ENCODE assay signal across 17 cellular contexts in genomic region chr1:197659175-197659574, GRCh38.
DNase-seq lines count a peak whose midpoint lies in the region; ATAC-seq, FAIRE-seq and TF ChIP-seq lines count a peak whose summit lies in the region.
"Had no signal": no experiment of that assay in that cellular context is flagged by ENCODE, and none has a peak within 500 bp of the region (broad histone marks: within the 10 kb centered on the region; RNA-seq: fewer than 3 reads in every experiment).

No MANE protein-coding gene starts in this region.

- FAIRE-seq in kidney (lab: Jason Lieb, UNC) = peak; percentile 45

- H3K4me1 ChIP-seq in OCI-LY3 (ENCODE audit: low read length) = peaks cover 8% of the 10 kb centered on the region
- no peaks in the 10 kb centered on the region for H3K4me1 ChIP-seq in kidney (ENCODE audit: control insufficient read depth in 1 of 2, insufficient read depth in 1 of 2, low read depth in 1 of 2, low read length in 2 of 2)
- H3K4me1 ChIP-seq in CD8-positive, alpha-beta T cell (ENCODE audit: insufficient read depth, low read length) = peaks cover 8% of the 10 kb centered on the region
- H3K4me1 ChIP-seq: SJCRH30 had no signal

- no peaks in the 10 kb centered on the region for H3K27me3 Mint-ChIP-seq in CD8-positive, alpha-beta T cell (ENCODE audit: low read depth)

- no peak overlapping the region for H3K4me3 Mint-ChIP-seq in CD8-positive, alpha-beta T cell
- H3K4me3 Mint-ChIP-seq: endodermal cell, nephron progenitor cell had no signal

- no peaks in the 10 kb centered on the region for H3K27me3 ChIP-seq in OCI-LY3 (ENCODE audit: low read depth, low read length)
- no peaks in the 10 kb centered on the region for H3K27me3 ChIP-seq in CD8-positive, alpha-beta T cell (ENCODE audit: insufficient read depth, low read length)
- H3K27me3 ChIP-seq: SJCRH30 had no signal

- H3K79me2 ChIP-seq in OCI-LY3 (ENCODE audit: low read length) = no peaks in the 10 kb centered on the region

- H3K4me3 ChIP-seq in OCI-LY3 (ENCODE audit: low read length) = no peak overlapping the region
- H3K4me3 ChIP-seq in kidney (ENCODE audit: low read length in 2 of 2) = peak overlapping the region in 1 of 2 donors; percentile 16
- no peak overlapping the region for H3K4me3 ChIP-seq in CD8-positive, alpha-beta T cell (ENCODE audit: low read depth, low read length)
- H3K4me3 ChIP-seq: GM23248, SJCRH30 had no signal

- peaks cover 14% of the 10 kb centered on the region for H4K20me1 ChIP-seq in OCI-LY3 (ENCODE audit: insufficient read depth, low read length)

- peaks cover 19% of the 10 kb centered on the region for H3K4me1 Mint-ChIP-seq in CD8-positive, alpha-beta T cell (ENCODE audit: low read depth)

- peak; percentile 43 for DNase-seq in ACHN
- DNase-seq in kidney = no peak
- DNase-seq in CD8-positive, alpha-beta T cell = no peak
- DNase-seq in NCI-H524 treated with DMSO at 0.1 percent for 48 hours (lab: John Stamatoyannopoulos, UW) = no peak
- DNase-seq: endodermal cell, GDM1, GM23248, mesendoderm, NCI-H1048, NCI-H526 treated with DMSO at 0.1 percent for 48 hours, nephron progenitor cell, SJCRH30, T-helper 9 cell had no signal

- no peak overlapping the region for H2AFZ ChIP-seq in OCI-LY3 (ENCODE audit: low read depth, low read length)
- H2AFZ ChIP-seq: GM23248 had no signal

- H3K27ac ChIP-seq in OCI-LY3 (ENCODE audit: low read length) = no peak overlapping the region
- H3K27ac ChIP-seq in kidney (ENCODE audit: low read depth in 2 of 2, low read length in 2 of 2) = no peak overlapping the region
- H3K27ac ChIP-seq in CD8-positive, alpha-beta T cell (ENCODE audit: low read depth, low read length) = no peak overlapping the region
- H3K27ac ChIP-seq: GM23248, SJCRH30 had no signal

- no peaks in the 10 kb centered on the region for H3K9me3 ChIP-seq in OCI-LY3 (ENCODE audit: insufficient read depth, low read length)
- no peaks in the 10 kb centered on the region for H3K9me3 ChIP-seq in kidney (ENCODE audit: control insufficient read depth in 1 of 2, low read length in 2 of 2)
- H3K9me3 ChIP-seq in CD8-positive, alpha-beta T cell (ENCODE audit: low read length) = no peaks in the 10 kb centered on the region
- H3K9me3 ChIP-seq: SJCRH30 had no signal

- in situ Hi-C loops in ACHN (cut with HindIII; ENCODE audit: low pct_ligation_motif_present, low pct_unique_long_range_greater_than_20kb, low sequenced_read_pairs) = no loop called here

- H3K36me3 ChIP-seq in OCI-LY3 (replicated peaks; ENCODE audit: low read depth, low read length) = peaks cover 13% of the 10 kb centered on the region
- no peaks in the 10 kb centered on the region for H3K36me3 ChIP-seq in kidney (ENCODE audit: control insufficient read depth in 1 of 2, insufficient read depth in 2 of 2, low read length in 2 of 2)
- H3K36me3 ChIP-seq in CD8-positive, alpha-beta T cell (ENCODE audit: insufficient read depth, low read length) = no peaks in the 10 kb centered on the region
- H3K36me3 ChIP-seq: SJCRH30 had no signal

- H3K4me2 ChIP-seq in OCI-LY3 (ENCODE audit: low read length) = peak overlapping the region; percentile 42

- POLR2A ChIA-PET in CD8-positive, alpha-beta T cell (lab: Charles Lee) = no interaction called here

- peaks cover 15% of the 10 kb centered on the region for H3K36me3 Mint-ChIP-seq in CD8-positive, alpha-beta T cell

- ATAC-seq in GM18867 (IDR thresholded peaks at IDR 0.05; ENCODE audit: unreplicated experiment) = peak; percentile 50
- ATAC-seq in CD8-positive, alpha-beta T cell = no peak
- ATAC-seq in HG02588 (IDR thresholded peaks at IDR 0.05; ENCODE audit: unreplicated experiment) = no peak
- ATAC-seq in HG03025 (IDR thresholded peaks at IDR 0.05; ENCODE audit: low FRiP score, unreplicated experiment) = no peak

- no peaks in the 10 kb centered on the region for H3K9me3 Mint-ChIP-seq in CD8-positive, alpha-beta T cell
- H3K9me3 Mint-ChIP-seq: endodermal cell, nephron progenitor cell had no signal

- H3K9ac ChIP-seq in OCI-LY3 (ENCODE audit: low read length) (no peak overlapping the region), kidney (ENCODE audit: low read length in 2 of 2) (no peak overlapping the region)
- H3K9ac ChIP-seq: GM23248 had no signal

- intact Hi-C loops in kidney (cut with DNase I) = no loop called here
- intact Hi-C loops in CD8-positive, alpha-beta T cell (cut with DNase I, micrococcal nuclease) = no loop called here

- CTCF ChIA-PET in CD8-positive, alpha-beta T cell (lab: Charles Lee) = no interaction called here

- TF ChIP-seq CTCF in OCI-LY3 (IDR thresholded peaks at IDR 0.05; ENCODE audit: low read depth, low read length) = no peak
- no peak for TF ChIP-seq CTCF in kidney (IDR thresholded peaks at IDR 0.05; ENCODE audit: borderline replicate concordance, extremely low read depth, insufficient read depth)
- TF ChIP-seq CTCF in CD8-positive, alpha-beta T cell (IDR thresholded peaks at IDR 0.05) = no peak

- H3K27ac Mint-ChIP-seq in CD8-positive, alpha-beta T cell = no peak overlapping the region
- H3K27ac Mint-ChIP-seq: endodermal cell, nephron progenitor cell had no signal
